ENCODE assay signal across 1 cellular context in genomic region chr5:16593630-16594029, GRCh38.
TF ChIP-seq lines count a peak whose summit lies in the region.

No MANE protein-coding gene starts in this region.

TF ChIP-seq in liver, 16 proteins besides CTCF, POLR2A, EP300 and RAD21 (continued from another document):
- TF ChIP-seq REST (IDR thresholded peaks at IDR 0.05): no peak
- peak in 1 of 2 donors; percentile 63 for TF ChIP-seq HNF4A (conservative IDR thresholded peaks at IDR 0.05)
- peak; percentile 75 for TF ChIP-seq YY1 (IDR thresholded peaks at IDR 0.05)
